36 cellular contexts compared by ENCODE assay signal in genomic region chr18:43904209-43904837, GRCh38.
"Had no signal": no experiment of that assay in that cellular context is flagged by ENCODE, and none has a peak within 500 bp of the region (broad histone marks: within the 10 kb centered on the region; RNA-seq: fewer than 3 reads in every experiment).

No MANE protein-coding gene starts in this region.

- DNase-seq: activated CD4-positive, alpha-beta memory T cell treated with anti-CD3 and anti-CD28 coated beads for 36 hours; activated CD4-positive, alpha-beta T cell treated with anti-CD3 and anti-CD28 coated beads for 36 hours; activated CD4-positive, alpha-beta T cell treated with anti-CD3 and anti-CD28 coated beads, Interleukin-2, amount 10 ng/mL, durations not matched to agents 24 days and 14 days; activated CD4-positive, CD25-positive, alpha-beta regulatory T cell; activated CD4-positive, CD25-positive, alpha-beta regulatory T cell treated with anti-CD3 and anti-CD28 coated beads, Interleukin-2, amount 50 U/mL, for 72 hours; activated CD8-positive, alpha-beta memory T cell treated with anti-CD3 and anti-CD28 coated beads, Interleukin-2, amount 10 ng/mL, durations not matched to agents 7 days and 5 days; activated CD8-positive, alpha-beta memory T cell treated with anti-CD3 and anti-CD28 coated beads, Interleukin-2, amount 50 U/mL, for 4 hours; activated CD8-positive, alpha-beta T cell treated with anti-CD3 and anti-CD28 coated beads, Interleukin-2, amount 10 ng/mL, durations not matched to agents 7 days and 5 days; activated effector memory CD4-positive, alpha-beta T cell treated with anti-CD3 and anti-CD28 coated beads, Interleukin-2, amount 50 U/mL, for 16 hours; activated naive CD4-positive, alpha-beta T cell treated with anti-CD3 and anti-CD28 coated beads for 36 hours; activated naive CD8-positive, alpha-beta T cell treated with anti-CD3 and anti-CD28 coated beads for 36 hours; activated naive CD8-positive, alpha-beta T cell treated with anti-CD3 and anti-CD28 coated beads, Interleukin-2, amount 50 U/mL, for 24 hours; activated T-cell treated with anti-CD3 and anti-CD28 coated beads, Interleukin-2, amount 50 U/mL, for 1 hour; activated T-cell treated with anti-CD3 and anti-CD28 coated beads, Interleukin-2, amount 50 U/mL, for 48 hours; adrenal gland; amygdala; aorta; brain microvascular endothelial cell; dorsolateral prefrontal cortex; effector memory CD4-positive, alpha-beta T cell; endodermal cell; erythroblast; foreskin keratinocyte; gastrocnemius medialis; heart right ventricle; T-helper 1 cell; T-helper 17 cell; T1000 had no signal

- H3K27ac ChIP-seq: adrenal gland, brain microvascular endothelial cell, coronary artery, dorsolateral prefrontal cortex, esophagus muscularis mucosa, foreskin keratinocyte, gastrocnemius medialis, heart right ventricle had no signal

- H3K4me1 ChIP-seq: adrenal gland, esophagus muscularis mucosa, foreskin keratinocyte, gastrocnemius medialis, heart right ventricle had no signal

- H3K27me3 Mint-ChIP-seq: activated CD4-positive, alpha-beta memory T cell treated with anti-CD3 and anti-CD28 coated beads for 36 hours; activated CD4-positive, alpha-beta T cell treated with anti-CD3 and anti-CD28 coated beads for 36 hours; activated CD4-positive, alpha-beta T cell treated with anti-CD3 and anti-CD28 coated beads, Interleukin-2, amount 10 ng/mL, durations not matched to agents 24 days and 14 days; activated CD8-positive, alpha-beta memory T cell treated with anti-CD3 and anti-CD28 coated beads, Interleukin-2, amount 10 ng/mL, durations not matched to agents 7 days and 5 days; activated naive CD4-positive, alpha-beta T cell treated with anti-CD3 and anti-CD28 coated beads, Interleukin-2, amount 50 U/mL, for 24 hours; activated naive CD8-positive, alpha-beta T cell treated with anti-CD3 and anti-CD28 coated beads for 36 hours; activated naive CD8-positive, alpha-beta T cell treated with anti-CD3 and anti-CD28 coated beads, Interleukin-2, amount 50 U/mL, for 24 hours; central memory CD8-positive, alpha-beta T cell; dendritic cell treated with granulocyte-macrophage colony-stimulating factor and Interleukin-4, amounts not matched to agents 40 ng/mL and 50 ng/mL, for 4 days; T-helper 17 cell had no signal

- H3K36me3 ChIP-seq: adrenal gland, brain microvascular endothelial cell, esophagus muscularis mucosa, gastrocnemius medialis, heart right ventricle had no signal

- H3K4me1 Mint-ChIP-seq: activated CD4-positive, alpha-beta T cell treated with anti-CD3 and anti-CD28 coated beads for 36 hours; activated CD4-positive, alpha-beta T cell treated with anti-CD3 and anti-CD28 coated beads, Interleukin-2, amount 10 ng/mL, durations not matched to agents 24 days and 14 days; activated CD8-positive, alpha-beta memory T cell treated with anti-CD3 and anti-CD28 coated beads, Interleukin-2, amount 10 ng/mL, durations not matched to agents 7 days and 5 days; activated naive CD4-positive, alpha-beta T cell treated with anti-CD3 and anti-CD28 coated beads, Interleukin-2, amount 50 U/mL, for 24 hours; activated naive CD8-positive, alpha-beta T cell treated with anti-CD3 and anti-CD28 coated beads for 36 hours; activated naive CD8-positive, alpha-beta T cell treated with anti-CD3 and anti-CD28 coated beads, Interleukin-2, amount 50 U/mL, for 24 hours; central memory CD8-positive, alpha-beta T cell; endodermal cell; T-helper 17 cell had no signal

- H3K27me3 ChIP-seq: adrenal gland, brain microvascular endothelial cell, esophagus muscularis mucosa, foreskin keratinocyte, gastrocnemius medialis, heart right ventricle had no signal

- H3K4me3 Mint-ChIP-seq: activated CD4-positive, alpha-beta memory T cell treated with anti-CD3 and anti-CD28 coated beads for 36 hours; activated CD4-positive, alpha-beta T cell treated with anti-CD3 and anti-CD28 coated beads for 36 hours; activated CD4-positive, alpha-beta T cell treated with anti-CD3 and anti-CD28 coated beads, Interleukin-2, amount 10 ng/mL, durations not matched to agents 24 days and 14 days; activated CD8-positive, alpha-beta memory T cell treated with anti-CD3 and anti-CD28 coated beads, Interleukin-2, amount 10 ng/mL, durations not matched to agents 7 days and 5 days; activated CD8-positive, alpha-beta T cell treated with anti-CD3 and anti-CD28 coated beads, Interleukin-2, amount 10 ng/mL, durations not matched to agents 7 days and 5 days; activated naive CD4-positive, alpha-beta T cell treated with anti-CD3 and anti-CD28 coated beads for 36 hours; activated naive CD4-positive, alpha-beta T cell treated with anti-CD3 and anti-CD28 coated beads, Interleukin-2, amount 50 U/mL, for 24 hours; activated naive CD8-positive, alpha-beta T cell treated with anti-CD3 and anti-CD28 coated beads for 36 hours; activated naive CD8-positive, alpha-beta T cell treated with anti-CD3 and anti-CD28 coated beads, Interleukin-2, amount 50 U/mL, for 24 hours; activated T-helper 1 cell treated with anti-CD3 and anti-CD28 coated beads, Interleukin-12 subunit alpha, Interleukin-12 subunit beta, Interleukin-2, Interleukin-4 antibody, amounts not matched to agents 30 ng/mL and 10 ng/mL and 1 ng/mL, durations not matched to agents 14 hours and 24 hours and 36 hours; central memory CD8-positive, alpha-beta T cell; dendritic cell treated with granulocyte-macrophage colony-stimulating factor and Interleukin-4, amounts not matched to agents 40 ng/mL and 50 ng/mL, for 4 days; endodermal cell; T-helper 17 cell; T-helper 2 cell treated with Interferon-gamma antibody and Interleukin-4, amounts not matched to agents 5 μg/mL and 100 μg/mL, for 36 hours had no signal

- H3K4me3 ChIP-seq: adrenal gland, coronary artery, dorsolateral prefrontal cortex, esophagus muscularis mucosa, gastrocnemius medialis, heart right ventricle had no signal

- ATAC-seq: activated CD4-positive, alpha-beta T cell treated with anti-CD3 and anti-CD28 coated beads for 36 hours; activated CD8-positive, alpha-beta memory T cell treated with anti-CD3 and anti-CD28 coated beads, Interleukin-2, amount 10 ng/mL, durations not matched to agents 7 days and 5 days; activated CD8-positive, alpha-beta T cell treated with anti-CD3 and anti-CD28 coated beads, Interleukin-2, amount 10 ng/mL, durations not matched to agents 7 days and 5 days; activated naive CD8-positive, alpha-beta T cell treated with anti-CD3 and anti-CD28 coated beads, Interleukin-2, amount 50 U/mL, for 24 hours; foreskin keratinocyte; gastrocnemius medialis; heart right ventricle; T-helper 17 cell had no signal

- H3K36me3 Mint-ChIP-seq: activated CD4-positive, alpha-beta memory T cell treated with anti-CD3 and anti-CD28 coated beads for 36 hours; activated CD8-positive, alpha-beta memory T cell treated with anti-CD3 and anti-CD28 coated beads, Interleukin-2, amount 10 ng/mL, durations not matched to agents 7 days and 5 days; activated naive CD4-positive, alpha-beta T cell treated with anti-CD3 and anti-CD28 coated beads, Interleukin-2, amount 50 U/mL, for 24 hours; activated naive CD8-positive, alpha-beta T cell treated with anti-CD3 and anti-CD28 coated beads for 36 hours had no signal

- H3K9me3 Mint-ChIP-seq: activated CD4-positive, alpha-beta T cell treated with anti-CD3 and anti-CD28 coated beads, Interleukin-2, amount 10 ng/mL, durations not matched to agents 24 days and 14 days; activated naive CD4-positive, alpha-beta T cell treated with anti-CD3 and anti-CD28 coated beads, Interleukin-2, amount 50 U/mL, for 24 hours; activated naive CD8-positive, alpha-beta T cell treated with anti-CD3 and anti-CD28 coated beads, Interleukin-2, amount 50 U/mL, for 24 hours; activated T-helper 1 cell treated with anti-CD3 and anti-CD28 coated beads, Interleukin-12 subunit alpha, Interleukin-12 subunit beta, Interleukin-2, Interleukin-4 antibody, amounts not matched to agents 30 ng/mL and 10 ng/mL and 1 ng/mL, durations not matched to agents 14 hours and 24 hours and 36 hours; dendritic cell treated with granulocyte-macrophage colony-stimulating factor and Interleukin-4, amounts not matched to agents 40 ng/mL and 50 ng/mL, for 4 days had no signal

- H3K9me3 ChIP-seq: adrenal gland, esophagus muscularis mucosa, gastrocnemius medialis had no signal

- H3K27ac Mint-ChIP-seq: activated CD4-positive, alpha-beta memory T cell treated with anti-CD3 and anti-CD28 coated beads for 36 hours; activated CD4-positive, alpha-beta T cell treated with anti-CD3 and anti-CD28 coated beads for 36 hours; activated CD4-positive, alpha-beta T cell treated with anti-CD3 and anti-CD28 coated beads, Interleukin-2, amount 10 ng/mL, durations not matched to agents 24 days and 14 days; activated CD8-positive, alpha-beta memory T cell treated with anti-CD3 and anti-CD28 coated beads, Interleukin-2, amount 10 ng/mL, durations not matched to agents 7 days and 5 days; activated CD8-positive, alpha-beta T cell treated with anti-CD3 and anti-CD28 coated beads, Interleukin-2, amount 10 ng/mL, durations not matched to agents 7 days and 5 days; activated naive CD4-positive, alpha-beta T cell treated with anti-CD3 and anti-CD28 coated beads for 36 hours; activated naive CD4-positive, alpha-beta T cell treated with anti-CD3 and anti-CD28 coated beads, Interleukin-2, amount 50 U/mL, for 24 hours; activated naive CD8-positive, alpha-beta T cell treated with anti-CD3 and anti-CD28 coated beads for 36 hours; activated naive CD8-positive, alpha-beta T cell treated with anti-CD3 and anti-CD28 coated beads, Interleukin-2, amount 50 U/mL, for 24 hours; activated T-helper 1 cell treated with anti-CD3 and anti-CD28 coated beads, Interleukin-12 subunit alpha, Interleukin-12 subunit beta, Interleukin-2, Interleukin-4 antibody, amounts not matched to agents 30 ng/mL and 10 ng/mL and 1 ng/mL, durations not matched to agents 14 hours and 24 hours and 36 hours; activated T-helper 2 cell treated with anti-CD3 and anti-CD28 coated beads, Interferon-gamma antibody, Interleukin-2, Interleukin-4, amounts not matched to agents 10 μg/mL and 5 μg/mL and 100 μg/mL, durations not matched to agents 14 hours and 24 hours and 36 hours; dendritic cell treated with granulocyte-macrophage colony-stimulating factor and Interleukin-4, amounts not matched to agents 40 ng/mL and 50 ng/mL, for 4 days; endodermal cell; T-helper 17 cell; T-helper 2 cell treated with Interferon-gamma antibody and Interleukin-4, amounts not matched to agents 5 μg/mL and 100 μg/mL, for 36 hours had no signal
